10 cellular contexts compared by ENCODE assay signal in genomic region chr6:32008616-32009015, GRCh38. TPM values are rescaled to one million over a fixed set of nuclear protein-coding genes. Genes with fewer than 3 reads are reported as not detected.
A peak's percentile ranks its signal among the peaks of the same experiment; 100 is the strongest.
DNase-seq lines count a peak whose midpoint lies in the region; TF ChIP-seq lines count a peak whose summit lies in the region.
"Not testable (repeated sequence)": the region's sequence is repeated elsewhere in the genome, so short reads cannot be mapped to it uniquely, and the experiment has no call there.
"Had no signal": no experiment of that assay in that cellular context is flagged by ENCODE, and none has a peak within 500 bp of the region (broad histone marks: within the 10 kb centered on the region; RNA-seq: fewer than 3 reads in every experiment).

No MANE protein-coding gene starts in this region.

- 20 to 60% (median 56%) methylated on average over 1 to 6 of the region's 12 CpGs for WGBS in ovary, 3 donors

- not testable (repeated sequence) for H3K27ac Mint-ChIP-seq in chondrocyte (ENCODE audit: unreplicated experiment)

- H3K27ac ChIP-seq in ovary, result not testable (repeated sequence)

- H3K4me3 Mint-ChIP-seq in chondrocyte (ENCODE audit: unreplicated experiment), result not testable (repeated sequence)

- not testable (repeated sequence) for H3K4me1 Mint-ChIP-seq in chondrocyte (ENCODE audit: low read depth)

- not testable (repeated sequence) for H3K27me3 ChIP-seq in H7 (ENCODE audit: control insufficient read depth, insufficient read depth, low read length); ovary

- not testable (repeated sequence) for H3K9me3 Mint-ChIP-seq in chondrocyte (ENCODE audit: low read depth)

- TF ChIP-seq CTCF in chondrocyte (IDR thresholded peaks at IDR 0.05); ovary (IDR thresholded peaks at IDR 0.05): not testable (repeated sequence)

- intact Hi-C loops in ovary (cut with DNase I), result not testable (repeated sequence)

- H3K4me1 ChIP-seq in ovary (ENCODE audit: insufficient read depth), result not testable (repeated sequence)

- H3K36me3 Mint-ChIP-seq in chondrocyte (ENCODE audit: low read depth), result not testable (repeated sequence)

- DNase-seq in AG08396 (ENCODE audit: low spot score) (peak; percentile 0), H7 (peak; percentile 20), RPMI8226 (peak; percentile 1), chondrocyte (ENCODE audit: low spot score) (peak; percentile 44), islet precursor cell (peak; percentile 35), ovary (peak in 3 of 5 donors; percentile 8 to 13 (median 8))
- DNase-seq in activated CD8-positive, alpha-beta memory T cell treated with anti-CD3 and anti-CD28 coated beads, Interleukin-2, amount 50 U/mL, for 4 hours, result peak; percentile 4

- H3K27me3 Mint-ChIP-seq in chondrocyte (ENCODE audit: low read depth), result not testable (repeated sequence)

- TF ChIP-seq POLR2A in ovary (IDR thresholded peaks at IDR 0.05), result not testable (repeated sequence)

- H3K4me3 ChIP-seq in H7 (ENCODE audit: insufficient read depth, low read depth, low read length); ovary: not testable (repeated sequence)

- TF ChIP-seq EP300 in ovary (IDR thresholded peaks at IDR 0.05), result not testable (repeated sequence)

- H3K9me3 ChIP-seq in ovary, result not testable (repeated sequence)

- not testable (repeated sequence) for H3K36me3 ChIP-seq in H7 (replicated peaks; ENCODE audit: control insufficient read depth, insufficient read depth, low read length); ovary

RNA-seq across cellular contexts. Expression of gene C4B, which starts 6.0 kb away (rescaled TPM):
- 1.1 and 1.9 TPM in 2 replicates for total RNA-seq in H7 (2014; rRNA removed; shearing (Covaris generic))
- total RNA-seq in chondrocyte, result 7.3 to 10.3 TPM (median 9.6 TPM) in 3 replicates
- total RNA-seq in ovary, result 1,000 to 10,000 TPM in 1 of 7 donors, 100 to 1,000 TPM in 6; 163 to 1,673 (median 271) TPM
- 100 to 1,000 TPM in 1 of 2 donors, 10 to 100 TPM in 1; 97.4 to 326 TPM for polyA plus RNA-seq in ovary

RNA-seq across cellular contexts. Expression of gene C4A, which starts 26.8 kb away (rescaled TPM):
- 0.35 and 1.5 TPM in 2 replicates for total RNA-seq in H7 (2014; rRNA removed; shearing (Covaris generic))
- total RNA-seq in chondrocyte (7.2 to 13.3 TPM (median 10.5 TPM) in 3 replicates), ovary (1,000 to 10,000 TPM in 1 of 7 donors, 100 to 1,000 TPM in 6; 147 to 1,617 (median 248) TPM)
- polyA plus RNA-seq in ovary, result 100 to 1,000 TPM; 114 to 324 TPM

RNA-seq across cellular contexts. Expression of gene CYP21A2, which starts 29.6 kb away (rescaled TPM):
- 0.11 TPM in 1 of 2 replicates, not detected in the other for total RNA-seq in H7 (2014; rRNA removed; shearing (Covaris generic))
- total RNA-seq in chondrocyte (0.30 to 0.68 TPM (median 0.41 TPM) in 3 replicates), ovary (10 to 100 TPM in 1 of 7 donors, 1 to 10 TPM in 6; 2.4 to 21.7 (median 8.8) TPM)
- polyA plus RNA-seq in ovary, result 1 to 10 TPM; 1.9 to 4.8 TPM
- total RNA-seq: IMR-90, SJSA1 had no signal
- polyA plus RNA-seq: CD8-positive, alpha-beta memory T cell had no signal

RNA-seq across cellular contexts. Expression of gene DXO, which starts 36.7 kb away (rescaled TPM):
- 18.8 and 19.9 TPM in 2 replicates for total RNA-seq in H7 (2014; rRNA removed; shearing (Covaris generic))
- total RNA-seq in chondrocyte, result 15.8 to 25.9 TPM (median 19.3 TPM) in 3 replicates
- 10 to 100 TPM; 22.3 to 42.8 (median 26.7) TPM for total RNA-seq in ovary
- 10 to 100 TPM; 11.7 to 29.3 TPM for polyA plus RNA-seq in ovary

RNA-seq across cellular contexts. Expression of gene SKIC2, which starts 49.6 kb away (rescaled TPM):
- 47.2 and 57.6 TPM in 2 replicates for total RNA-seq in H7 (2014; rRNA removed; shearing (Covaris generic))
- total RNA-seq in chondrocyte, result 56.9 to 85.6 TPM (median 61.2 TPM) in 3 replicates
- total RNA-seq in ovary, result 10 to 100 TPM; 37.2 to 59.4 (median 51.5) TPM
- 10 to 100 TPM; 24.6 to 36.3 TPM for polyA plus RNA-seq in ovary

Comparison
In these comparisons a context has a peak if more than half of its experiments do, and no peak if none do; other contexts are left out.
1. RNA of gene C4B, which starts 6.0 kb away (total RNA-seq): 163 to 1,673 TPM in ovary; 7.3 to 10.3 TPM in chondrocyte and 1.1 to 1.9 TPM in H7; every median in the first group is over 10 times any median in the second.
2. Peak in every context shown above with its lines, with median percentiles within 50 percentile points of each other: DNase-seq.